Comparison of ENCODE assay signal across 18 cellular contexts in the genomic region with DNA sequence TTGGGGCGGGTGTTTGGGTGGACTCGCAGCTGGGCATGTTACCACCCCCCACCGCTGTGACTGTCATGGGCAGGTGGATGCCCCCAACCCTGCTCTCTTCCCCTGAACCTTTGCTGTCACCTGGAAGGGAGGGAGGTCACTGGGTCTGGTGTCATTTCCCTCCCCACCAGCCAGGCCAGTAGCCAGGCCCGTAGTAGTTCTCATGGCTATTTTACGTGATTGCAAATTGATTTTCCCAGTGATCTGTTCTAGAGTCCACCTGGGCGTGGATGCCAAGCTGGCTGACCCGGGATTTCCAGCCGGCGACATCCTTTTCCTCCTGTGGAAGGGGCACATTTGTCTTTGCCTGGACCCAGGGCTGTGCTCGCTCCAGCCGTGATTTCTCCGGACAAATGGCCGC.
A peak's percentile ranks its signal among the peaks of the same experiment; 100 is the strongest.
DNase-seq lines count a peak whose midpoint lies in the region; ATAC-seq and TF ChIP-seq lines count a peak whose summit lies in the region.
"Had no signal": no experiment of that assay in that cellular context is flagged by ENCODE, and none has a peak within 500 bp of the region (broad histone marks: within the 10 kb centered on the region; RNA-seq: fewer than 3 reads in every experiment).

No MANE protein-coding gene starts in this region.

- H3K4me3 ChIP-seq in NT2/D1 (ENCODE audit: insufficient read length, low read depth) (no peak overlapping the region), osteoblast (ENCODE audit: insufficient read depth, low read length) (no peak overlapping the region)
- H3K4me3 ChIP-seq: BLaER1 treated with 17β-estradiol and CSF1 and Interleukin-3, amounts not matched to agents 10 nM and 100 nM had no signal

- no peaks in the 10 kb centered on the region for H3K36me3 ChIP-seq in NT2/D1 (ENCODE audit: insufficient read depth, insufficient read length, low read length)
- no peaks in the 10 kb centered on the region for H3K36me3 ChIP-seq in osteoblast (ENCODE audit: insufficient read depth, low read length)
- H3K36me3 ChIP-seq: BLaER1 treated with 17β-estradiol and CSF1 and Interleukin-3, amounts not matched to agents 10 nM and 100 nM had no signal

- H3K4me1 ChIP-seq in NT2/D1 (ENCODE audit: insufficient read depth, insufficient read length), result peaks cover 25% of the 10 kb centered on the region
- H3K4me1 ChIP-seq in osteoblast (ENCODE audit: insufficient read depth, low read length), result no peaks in the 10 kb centered on the region

- no peak for ATAC-seq in activated naive CD4-positive, alpha-beta T cell treated with anti-CD3 and anti-CD28 coated beads, Interleukin-2, amount 50 U/mL, for 72 hours
- ATAC-seq: CD8-positive, alpha-beta T cell; HCT116 had no signal

- H3K4me3 Mint-ChIP-seq in brain, result peak overlapping the region in 1 of 5 experiments; percentile 19
- H3K4me3 Mint-ChIP-seq in nephron, result no peak overlapping the region
- H3K4me3 Mint-ChIP-seq: B cell; CD8-positive, alpha-beta T cell; IgD-negative memory B cell had no signal

- H3K4me2 ChIP-seq in osteoblast (ENCODE audit: insufficient read depth, low read length), result no peak overlapping the region
- H3K4me2 ChIP-seq: BLaER1 treated with 17β-estradiol and CSF1 and Interleukin-3, amounts not matched to agents 10 nM and 100 nM had no signal

- H3K27me3 ChIP-seq in NT2/D1 (ENCODE audit: insufficient read depth, insufficient read length), result peaks cover 18% of the 10 kb centered on the region
- no peaks in the 10 kb centered on the region for H3K27me3 ChIP-seq in osteoblast (ENCODE audit: insufficient read depth, low read length)

- H3K9me3 ChIP-seq in NT2/D1 (ENCODE audit: insufficient read depth, low read length) (no peaks in the 10 kb centered on the region), osteoblast (ENCODE audit: low read depth, low read length) (no peaks in the 10 kb centered on the region)
- H3K9me3 ChIP-seq: BLaER1 treated with 17β-estradiol and CSF1 and Interleukin-3, amounts not matched to agents 10 nM and 100 nM had no signal

- peak overlapping the region; percentile 22 for H3K9ac ChIP-seq in NT2/D1 (ENCODE audit: insufficient read length, low read depth)
- H3K9ac ChIP-seq: BLaER1 treated with 17β-estradiol and CSF1 and Interleukin-3, amounts not matched to agents 10 nM and 100 nM had no signal

- H3K9me3 Mint-ChIP-seq in brain (no peaks in the 10 kb centered on the region), nephron (no peaks in the 10 kb centered on the region)
- H3K9me3 Mint-ChIP-seq in activated naive CD4-positive, alpha-beta T cell treated with anti-CD3 and anti-CD28 coated beads, Interleukin-2, amount 50 U/mL, for 72 hours, result no peaks in the 10 kb centered on the region
- H3K9me3 Mint-ChIP-seq: CD8-positive, alpha-beta T cell; IgD-negative memory B cell had no signal

- H3K27ac ChIP-seq in osteoblast (ENCODE audit: low read depth, low read length), result no peak overlapping the region
- H3K27ac ChIP-seq: BLaER1 treated with 17β-estradiol and CSF1 and Interleukin-3, amounts not matched to agents 10 nM and 100 nM; HL-60 had no signal

- H4K20me1 ChIP-seq in osteoblast (ENCODE audit: insufficient read depth, low read length), result peaks cover 34% of the 10 kb centered on the region

- H3K36me3 Mint-ChIP-seq in brain, result no peaks in the 10 kb centered on the region
- no peaks in the 10 kb centered on the region for H3K36me3 Mint-ChIP-seq in nephron (ENCODE audit: low read depth)
- H3K36me3 Mint-ChIP-seq in activated naive CD4-positive, alpha-beta T cell treated with anti-CD3 and anti-CD28 coated beads, Interleukin-2, amount 50 U/mL, for 72 hours, result no peaks in the 10 kb centered on the region
- H3K36me3 Mint-ChIP-seq: CD8-positive, alpha-beta T cell; IgD-negative memory B cell had no signal

- H3K79me2 ChIP-seq in osteoblast (ENCODE audit: insufficient read depth, low read length), result no peaks in the 10 kb centered on the region

- H3K4me1 Mint-ChIP-seq in brain (peaks cover 88% of the 10 kb centered on the region), nephron (peaks cover 41% of the 10 kb centered on the region)

- no peak for TF ChIP-seq CTCF in brain (conservative IDR thresholded peaks at IDR 0.05)
- TF ChIP-seq CTCF in nephron (IDR thresholded peaks at IDR 0.05; ENCODE audit: unreplicated experiment in 3 of 3), result no peak
- TF ChIP-seq CTCF in osteoblast (IDR thresholded peaks at IDR 0.05; ENCODE audit: extremely low read depth, low read depth, low read length), result no peak

- H2AFZ ChIP-seq in osteoblast (ENCODE audit: low read length), result no peak overlapping the region

- DNase-seq in NT2/D1 (ENCODE audit: low read depth, low spot score) (no peak), osteoblast (ENCODE audit: insufficient read length, low spot score, missing footprints) (peak; percentile 25)
- no peak for DNase-seq in activated naive CD4-positive, alpha-beta T cell treated with anti-CD3 and anti-CD28 coated beads, Interleukin-2, amount 50 U/mL, for 72 hours (ENCODE audit: low spot score in 2 of 2)
- no peak for DNase-seq in stimulated activated CD4-positive, alpha-beta T cell treated with anti-CD3 and anti-CD28 coated beads, Interleukin-2, amount 100 ng/mL, for 48 hours
- no peak for DNase-seq in stimulated activated CD4-positive, alpha-beta T cell treated with anti-CD3 and anti-CD28 coated beads, Interleukin-1b, Interleukin-23, amount 100 ng/mL, for 48 hours
- DNase-seq: Calu3; CD8-positive, alpha-beta T cell; DMS79 treated with DMSO at 0.1 percent for 48 hours; GF-D8; GOT3; H7 had no signal

- H3K27me3 Mint-ChIP-seq in brain (peaks cover 6% of the 10 kb centered on the region), nephron (ENCODE audit: low read depth) (peaks cover 10% of the 10 kb centered on the region)

- peak overlapping the region in 4 of 5 experiments; percentile 46 to 97 (median 84) for H3K27ac Mint-ChIP-seq in brain
- peak overlapping the region in 2 of 3 experiments; percentile 10 to 17 for H3K27ac Mint-ChIP-seq in nephron
- no peak overlapping the region for H3K27ac Mint-ChIP-seq in activated naive CD4-positive, alpha-beta T cell treated with anti-CD3 and anti-CD28 coated beads, Interleukin-2, amount 50 U/mL, for 72 hours
- H3K27ac Mint-ChIP-seq: B cell; CD8-positive, alpha-beta T cell; IgD-negative memory B cell had no signal

Comparison
In these comparisons a context has a peak if more than half of its experiments do, and no peak if none do; other contexts are left out.
1. H3K27ac Mint-ChIP-seq: peak in brain (4 of 5) and nephron (2 of 3); none in activated naive CD4-positive, alpha-beta T cell treated with anti-CD3 and anti-CD28 coated beads, Interleukin-2, amount 50 U/mL, for 72 hours (0 of 2).